In the genomic region with DNA sequence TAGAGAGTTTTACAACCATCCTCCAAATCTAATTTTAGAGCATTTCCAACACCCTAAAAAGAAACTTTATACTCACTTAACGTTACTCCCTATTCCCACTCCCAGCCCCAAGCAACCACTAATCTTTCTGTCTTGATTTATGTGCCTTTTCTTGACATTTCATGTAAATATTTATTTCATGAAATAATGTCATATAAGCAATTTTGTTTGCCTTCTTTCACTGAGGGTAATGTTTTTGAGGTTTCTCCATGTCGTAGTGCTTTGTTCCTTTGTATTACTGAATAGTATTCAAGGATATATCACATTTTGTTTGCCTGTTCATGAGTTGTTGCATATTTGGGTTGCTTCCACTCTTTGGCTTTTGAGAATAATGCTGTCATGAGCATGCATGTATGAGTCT, we compare ENCODE assay signal across 20 cellular contexts.
DNase-seq lines count a peak whose midpoint lies in the region; ATAC-seq, FAIRE-seq and TF ChIP-seq lines count a peak whose summit lies in the region.
"Had no signal": no experiment of that assay in that cellular context is flagged by ENCODE, and none has a peak within 500 bp of the region (broad histone marks: within the 10 kb centered on the region; RNA-seq: fewer than 3 reads in every experiment).

No MANE protein-coding gene starts in this region.

- H3K23me2 ChIP-seq in H1 (ENCODE audit: low read depth, low read length) = no peaks in the 10 kb centered on the region; the same call in 1 of the 2 replicates

- H2BK20ac ChIP-seq in IMR-90 (ENCODE audit: low read depth, low read length) (no peak overlapping the region), H1 (ENCODE audit: low read length) (no peak overlapping the region)

- H3K18ac ChIP-seq in IMR-90 (ENCODE audit: low read depth, low read length) (no peak overlapping the region), H1 (ENCODE audit: extremely low read depth, low read length) (no peak overlapping the region)

- H3K14ac ChIP-seq in IMR-90 (replicated peaks; ENCODE audit: low read depth, low read length) (no peak overlapping the region), H1 (ENCODE audit: insufficient read length) (no peak overlapping the region)

- TF ChIP-seq POLR2A in A549 (IDR thresholded peaks at IDR 0.05; ENCODE audit: low read length) (no peak), IMR-90 (IDR thresholded peaks at IDR 0.05; ENCODE audit: low read depth, low read length) (no peak), H1 (IDR thresholded peaks at IDR 0.05; ENCODE audit: control extremely low read depth in 1 of 2, low read depth in 2 of 2, low read length in 2 of 2) (no peak)

- ATAC-seq in A549 (no peak), IMR-90 (ENCODE audit: low read depth) (no peak)
- ATAC-seq: CD8-positive, alpha-beta T cell had no signal

- no peak overlapping the region for H2BK12ac ChIP-seq in H1 (ENCODE audit: low read depth, low read length)

- dilution Hi-C loops in IMR-90 (cut with HindIII; ENCODE audit: low sequenced_read_pairs, unreplicated experiment) = no loop called here

- DNase-seq in A549 (ENCODE audit: low read depth in 1 of 2, low spot score in 1 of 2) = no peak
- DNase-seq in IMR-90 = no peak
- no peak for DNase-seq in H1 (ENCODE audit: low read depth in 1 of 2, low spot score in 2 of 2)
- DNase-seq in Kasumi-1 (lab: John Stamatoyannopoulos, UW) = no peak
- DNase-seq in RCC 7860 (ENCODE audit: low spot score) = no peak
- DNase-seq: 8988T; AML-193; Caco-2; Calu3; CD4-positive, alpha-beta T cell; CD8-positive, alpha-beta T cell; DMS79 treated with DMSO at 0.1 percent for 48 hours; GF-D8 had no signal

- TF ChIP-seq CTCF in A549 (IDR thresholded peaks at IDR 0.05) = no peak
- no peak for TF ChIP-seq CTCF in IMR-90 (conservative IDR thresholded peaks at IDR 0.05; ENCODE audit: low read depth, low read length)
- TF ChIP-seq CTCF in H1 (IDR thresholded peaks at IDR 0.05; ENCODE audit: control extremely low read depth in 1 of 3, insufficient read depth in 1 of 3, low read depth in 1 of 3, low read length in 3 of 3) = no peak

- TF ChIP-seq EP300 in A549 (IDR thresholded peaks at IDR 0.05) = no peak
- no peak for TF ChIP-seq EP300 in H1 (IDR thresholded peaks at IDR 0.05; ENCODE audit: borderline replicate concordance in 1 of 2, low read depth in 2 of 2, low read length in 2 of 2)

- no peaks in the 10 kb centered on the region for H3K4me1 ChIP-seq in A549
- no peaks in the 10 kb centered on the region for H3K4me1 ChIP-seq in IMR-90 (ENCODE audit: control insufficient read depth, insufficient read depth, low read length)
- no peaks in the 10 kb centered on the region; a peak in 1 of 7 replicates for H3K4me1 ChIP-seq in H1 (replicated peaks in 1 of 4; ENCODE audit: control insufficient read depth in 3 of 4, insufficient read depth in 4 of 4, low read length in 3 of 4)
- H3K4me1 ChIP-seq: BLaER1 treated with 17β-estradiol and CSF1 and Interleukin-3, amounts not matched to agents 10 nM and 100 nM; Caco-2 had no signal

- H3K4me2 ChIP-seq in A549 = no peak overlapping the region
- no peak overlapping the region for H3K4me2 ChIP-seq in IMR-90 (ENCODE audit: low read depth, low read length)
- H3K4me2 ChIP-seq in H1 (ENCODE audit: insufficient read depth in 1 of 2, low read depth in 2 of 2, low read length in 2 of 2) = no peak overlapping the region
- H3K4me2 ChIP-seq: BLaER1 treated with 17β-estradiol and CSF1 and Interleukin-3, amounts not matched to agents 10 nM and 100 nM had no signal

- no peak overlapping the region for H2AK5ac ChIP-seq in IMR-90 (ENCODE audit: low read depth, low read length)
- H2AK5ac ChIP-seq in H1 (ENCODE audit: low read depth, low read length) = no peak overlapping the region

- H2BK120ac ChIP-seq in IMR-90 (ENCODE audit: low read depth, low read length) (no peak overlapping the region), H1 (replicated peaks; ENCODE audit: low read depth, low read length) (no peak overlapping the region)

- H3K36me3 ChIP-seq in IMR-90 (ENCODE audit: control insufficient read depth, insufficient read depth, low read length) (no peaks in the 10 kb centered on the region), H1 (ENCODE audit: control insufficient read depth in 2 of 4, insufficient read depth in 4 of 4, low read length in 3 of 4) (no peaks in the 10 kb centered on the region)
- H3K36me3 ChIP-seq: BLaER1 treated with 17β-estradiol and CSF1 and Interleukin-3, amounts not matched to agents 10 nM and 100 nM had no signal

- BruUV-seq in IMR-90 (replicated peaks; lab: Mats Ljungman, UMichigan) = no TSS peak

- H3K79me1 ChIP-seq in IMR-90 (ENCODE audit: low read depth in 1 of 2, low read length in 2 of 2) = no peaks in the 10 kb centered on the region
- no peaks in the 10 kb centered on the region for H3K79me1 ChIP-seq in H1 (ENCODE audit: low read depth, low read length)

- no peaks in the 10 kb centered on the region for H3K9me1 ChIP-seq in IMR-90 (ENCODE audit: insufficient read depth, low read length)

- H3K9me3 ChIP-seq in A549 (no peaks in the 10 kb centered on the region), IMR-90 (ENCODE audit: control insufficient read depth, insufficient read depth, low read length) (no peaks in the 10 kb centered on the region), H1 (ENCODE audit: insufficient read depth in 2 of 2, low read depth in 1 of 2, low read length in 1 of 2) (peaks cover 8% of the 10 kb centered on the region in 2 experiments; a peak in 2 of 4 replicates)
- H3K9me3 ChIP-seq: Caco-2 had no signal

- no peak overlapping the region for H3K56ac ChIP-seq in IMR-90 (ENCODE audit: extremely low read depth, insufficient read depth, low read length)
- H3K56ac ChIP-seq in H1 (replicated peaks; ENCODE audit: insufficient read length, low read depth, low read length) = no peak overlapping the region

- H3K27me3 ChIP-seq in IMR-90 (ENCODE audit: control insufficient read depth, insufficient read depth, low read length) (no peaks in the 10 kb centered on the region), H1 (replicated peaks in 1 of 4; ENCODE audit: control insufficient read depth in 3 of 4, extremely low read depth in 1 of 4, insufficient read depth in 3 of 4, low read length in 3 of 4) (no peaks in the 10 kb centered on the region)
- H3K27me3 ChIP-seq: BLaER1 treated with 17β-estradiol and CSF1 and Interleukin-3, amounts not matched to agents 10 nM and 100 nM had no signal

- H3K23ac ChIP-seq in IMR-90 (ENCODE audit: low read depth, low read length) (no peak overlapping the region), H1 (ENCODE audit: insufficient read length) (no peak overlapping the region)

- H4K91ac ChIP-seq in IMR-90 (ENCODE audit: insufficient read depth, low read depth, low read length) (no peak overlapping the region), H1 (replicated peaks; ENCODE audit: insufficient read length, low read length) (no peak overlapping the region)

- WGBS in A549 (ENCODE audit: missing lambda C conversion rate) = 1% methylated on average over 2 of the region's 2 CpGs
- WGBS in IMR-90 (ENCODE audit: extremely low coverage in 2 of 2, insufficient read length in 1 of 2), 2 experiments = no CpG with 5 or more reads among the region's 2 CpGs
- WGBS in H1 (ENCODE audit: extremely low coverage in 1 of 2, insufficient coverage in 1 of 2, insufficient read length in 1 of 2, insufficient replicate concordance in 2 of 2, low coverage in 1 of 2, low lambda C conversion rate in 2 of 2, missing lambda C conversion rate in 1 of 2), 2 experiments = 90% methylated on average over 2 of the region's 2 CpGs; no CpG with 5 or more reads in 1 of the 2 experiments

- H3K27ac ChIP-seq in A549 = no peak overlapping the region
- H3K27ac ChIP-seq in IMR-90 (ENCODE audit: insufficient read depth, low read length) = no peak overlapping the region
- H3K27ac ChIP-seq in H1 (ENCODE audit: low read depth, low read length) = no peak overlapping the region
- H3K27ac ChIP-seq: BLaER1 treated with 17β-estradiol and CSF1 and Interleukin-3, amounts not matched to agents 10 nM and 100 nM; C4-2B had no signal

- no peak overlapping the region for H3K4ac ChIP-seq in IMR-90 (ENCODE audit: low read depth, low read length)
- H3K4ac ChIP-seq in H1 (replicated peaks; ENCODE audit: insufficient read length, low read depth, low read length) = no peak overlapping the region

- no peak overlapping the region for H2AK9ac ChIP-seq in IMR-90 (replicated peaks; ENCODE audit: low read depth, low read length, poor library complexity)

- H2BK15ac ChIP-seq in IMR-90 (ENCODE audit: low read depth, low read length) = no peak overlapping the region
- no peak overlapping the region for H2BK15ac ChIP-seq in H1 (ENCODE audit: low read length)

- no peaks in the 10 kb centered on the region for H3K79me2 ChIP-seq in H1 (ENCODE audit: control insufficient read depth in 1 of 2, insufficient read depth in 2 of 2, low read length in 2 of 2)

- H4K5ac ChIP-seq in IMR-90 (ENCODE audit: low read depth, low read length) (no peak overlapping the region), H1 (ENCODE audit: insufficient read length, low read depth, low read length) (no peak overlapping the region)

- POLR2A ChIA-PET in A549 (lab: Yijun Ruan, JAX) = no interaction called here
- POLR2A ChIA-PET in IMR-90 (lab: Charles Lee; ENCODE audit: unreplicated experiment) = no interaction called here
- POLR2A ChIA-PET in H1 (lab: Charles Lee; ENCODE audit: partially characterized antibody) = no interaction called here

- CTCF ChIA-PET in A549 (lab: Yijun Ruan, JAX) = no interaction called here
- CTCF ChIA-PET in IMR-90 (lab: Yijun Ruan, JAX) = no interaction called here
- CTCF ChIA-PET in H1 (lab: Charles Lee; ENCODE audit: partially characterized antibody) = no interaction called here

- H2AFZ ChIP-seq in IMR-90 (replicated peaks; ENCODE audit: low read length, poor library complexity) (no peak overlapping the region), H1 (ENCODE audit: low read length) (no peak overlapping the region)

- no peak overlapping the region for H4K8ac ChIP-seq in IMR-90 (ENCODE audit: low read depth in 2 of 2, low read length in 2 of 2)
- H4K8ac ChIP-seq in H1 (ENCODE audit: extremely low read depth, insufficient read depth, low read length) = no peak overlapping the region

- no peak overlapping the region for H3K9ac ChIP-seq in IMR-90 (ENCODE audit: low read depth, low read length)
- no peak overlapping the region for H3K9ac ChIP-seq in H1 (replicated peaks in 1 of 4; ENCODE audit: extremely low read depth in 1 of 4, low read depth in 3 of 4, low read length in 3 of 4)
- H3K9ac ChIP-seq: BLaER1 treated with 17β-estradiol and CSF1 and Interleukin-3, amounts not matched to agents 10 nM and 100 nM had no signal

- in situ Hi-C loops in IMR-90 (cut with MboI; ENCODE audit: low sequenced_read_pairs) = no loop called here

- intact Hi-C loops in IMR-90 (cut with micrococcal nuclease) = no loop called here

- H4K20me1 ChIP-seq in IMR-90 (ENCODE audit: insufficient read depth, low read length) (no peaks in the 10 kb centered on the region), H1 (replicated peaks in 1 of 2; ENCODE audit: control insufficient read depth in 1 of 2, insufficient read depth in 2 of 2, low read length in 2 of 2) (no peaks in the 10 kb centered on the region)
- H4K20me1 ChIP-seq: BLaER1 treated with 17β-estradiol and CSF1 and Interleukin-3, amounts not matched to agents 10 nM and 100 nM had no signal

- TF ChIP-seq RAD21 in A549 (conservative IDR thresholded peaks at IDR 0.05 in 1 of 2, IDR thresholded peaks at IDR 0.05 in 1 of 2) (no peak), IMR-90 (IDR thresholded peaks at IDR 0.05; ENCODE audit: low read length) (no peak), H1 (IDR thresholded peaks at IDR 0.05 in 1 of 2, conservative IDR thresholded peaks at IDR 0.05 in 1 of 2; ENCODE audit: low read depth in 2 of 2, low read length in 2 of 2) (no peak)

- no peak for FAIRE-seq in A549 (lab: Jason Lieb, UNC)
- FAIRE-seq in H1 (lab: Jason Lieb, UNC) = no peak
- FAIRE-seq in RCC 7860 (lab: Jason Lieb, UNC) = no peak
- FAIRE-seq: A204.1, D721Med, G401.6, GM12891, GM19239 had no signal

- H2BK5ac ChIP-seq in IMR-90 (ENCODE audit: low read depth, low read length, poor library complexity, severe bottlenecking) = no peak overlapping the region
- H2BK5ac ChIP-seq in H1 (ENCODE audit: low read depth, low read length) = no peak overlapping the region

- H3K4me3 ChIP-seq in A549 (no peak overlapping the region), IMR-90 (ENCODE audit: insufficient read depth, low read depth, low read length) (no peak overlapping the region), H1 (ENCODE audit: extremely low read depth in 1 of 4, insufficient read depth in 2 of 4, low read depth in 3 of 4, low read length in 4 of 4) (no peak overlapping the region)
- H3K4me3 ChIP-seq: BLaER1 treated with 17β-estradiol and CSF1 and Interleukin-3, amounts not matched to agents 10 nM and 100 nM had no signal

Comparison
In these comparisons a context has a peak if more than half of its experiments do, and no peak if none do; other contexts are left out.
1. Of the 18 proteins assayed by ChIP-seq in both H1 and A549: peak only in H1: none; only in A549: none; in both: MAFK; in neither: 17.